8 cellular contexts compared by ENCODE assay signal in genomic region chr6:24359640-24360454, GRCh38. TPM values are rescaled to one million over a fixed set of nuclear protein-coding genes. Genes with fewer than 3 reads are reported as not detected.
DNase-seq lines count a peak whose midpoint lies in the region; ATAC-seq and TF ChIP-seq lines count a peak whose summit lies in the region.

No MANE protein-coding gene starts in this region.

- peak; percentile 99 for TF ChIP-seq CTCF in GM06990 (IDR thresholded peaks at IDR 0.05; ENCODE audit: insufficient read depth, low read length, poor library complexity, severe bottlenecking)
- peak; percentile 86 for TF ChIP-seq CTCF in SK-N-SH (IDR thresholded peaks at IDR 0.05)
- peak; percentile 97 for TF ChIP-seq CTCF in osteocyte (IDR thresholded peaks at IDR 0.05)

- peak overlapping the region; percentile 88 to 89 for H3K27ac Mint-ChIP-seq in activated naive CD4-positive, alpha-beta T cell treated with anti-CD3 and anti-CD28 coated beads, Interleukin-2, amount 50 U/mL, for 72 hours
- H3K27ac Mint-ChIP-seq in osteocyte (ENCODE audit: unreplicated experiment), result peak overlapping the region; percentile 69

- ATAC-seq in HG02588 (IDR thresholded peaks at IDR 0.05; ENCODE audit: unreplicated experiment), result peak; percentile 86
- peak; percentile 92 to 93 for ATAC-seq in activated naive CD4-positive, alpha-beta T cell treated with anti-CD3 and anti-CD28 coated beads, Interleukin-2, amount 50 U/mL, for 72 hours
- peak; percentile 89 for ATAC-seq in Right ventricle myocardium superior (ENCODE audit: poor library complexity)

- H3K9me2 ChIP-seq in SK-N-SH, result no peaks in the 10 kb centered on the region

- H3K9me3 Mint-ChIP-seq in activated naive CD4-positive, alpha-beta T cell treated with anti-CD3 and anti-CD28 coated beads, Interleukin-2, amount 50 U/mL, for 72 hours, result no peaks in the 10 kb centered on the region
- no peaks in the 10 kb centered on the region for H3K9me3 Mint-ChIP-seq in osteocyte (ENCODE audit: unreplicated experiment)

- CTCF ChIA-PET in SK-N-SH (lab: Yijun Ruan, JAX), result interaction anchor here (0.6 to 4.1 kb wide), 26 partner anchors 10 to 1613 kb away, joined by 3 to 35 read pairs (median 3); partner anchors contain the start of gene KIAA0319

- H3K4me1 ChIP-seq in SK-N-SH (ENCODE audit: control insufficient read depth in 1 of 2, insufficient read depth in 2 of 2, low read depth in 1 of 2, low read length in 1 of 2) (peaks cover 0 to 4% of the 10 kb centered on the region in 2 experiments; a peak in 2 of 4 replicates), thymus (ENCODE audit: control insufficient read depth, insufficient read depth, low read length) (peaks cover 5% of the 10 kb centered on the region)

- peak; percentile 45 for TF ChIP-seq RAD21 in SK-N-SH (IDR thresholded peaks at IDR 0.05; ENCODE audit: low read length)

- intact Hi-C loops in Right ventricle myocardium superior (cut with DNase I), result no loop called here

- 21% methylated on average over 28 of the region's 55 CpGs for WGBS in SK-N-SH (ENCODE audit: low lambda C conversion rate)
- WGBS in thymus, result 7% methylated on average over 55 of the region's 55 CpGs

- peak; percentile 87 for DNase-seq in GM06990 (ENCODE audit: extremely low read depth, insufficient read length)
- DNase-seq in NCI-H1048 (lab: John Stamatoyannopoulos, UW), result peak; percentile 94
- peak; percentile 88 for DNase-seq in SK-N-SH
- peak; percentile 86 to 93 for DNase-seq in activated naive CD4-positive, alpha-beta T cell treated with anti-CD3 and anti-CD28 coated beads, Interleukin-2, amount 50 U/mL, for 72 hours (ENCODE audit: low spot score in 2 of 2)
- DNase-seq in Right ventricle myocardium superior, result peak; percentile 72
- DNase-seq in osteocyte (ENCODE audit: extremely low spot score, unreplicated experiment), result peak; percentile 92

- H3K27ac ChIP-seq in SK-N-SH (ENCODE audit: low read depth in 2 of 2, low read length in 1 of 2), result peak overlapping the region in 1 of 2 experiments; percentile 28; a peak in 1 of 4 replicates
- H3K27ac ChIP-seq in thymus (ENCODE audit: low read depth), result no peak overlapping the region

- H3K4me3 ChIP-seq in GM06990 (replicated peaks; ENCODE audit: low read depth, low read length) (peak overlapping the region; percentile 61), SK-N-SH (ENCODE audit: low read depth in 2 of 2, low read length in 1 of 2) (peak overlapping the region; percentile 54 to 74), thymus (ENCODE audit: low read length) (peak overlapping the region; percentile 44)

- H3K36me3 Mint-ChIP-seq in activated naive CD4-positive, alpha-beta T cell treated with anti-CD3 and anti-CD28 coated beads, Interleukin-2, amount 50 U/mL, for 72 hours, result no peaks in the 10 kb centered on the region
- no peaks in the 10 kb centered on the region for H3K36me3 Mint-ChIP-seq in osteocyte (ENCODE audit: unreplicated experiment)

- no peak for TF ChIP-seq EP300 in SK-N-SH (IDR thresholded peaks at IDR 0.05; ENCODE audit: borderline replicate concordance in 1 of 2, low read depth in 1 of 2, low read length in 1 of 2)

- peak overlapping the region; percentile 75 for H2AFZ ChIP-seq in SK-N-SH (ENCODE audit: low read depth)

- H3F3A ChIP-seq in SK-N-SH (replicated peaks; ENCODE audit: insufficient read depth), result no peaks in the 10 kb centered on the region

- H3K27me3 ChIP-seq in GM06990 (replicated peaks; ENCODE audit: control insufficient read depth, insufficient read depth, low read length), result no peaks in the 10 kb centered on the region
- no peaks in the 10 kb centered on the region for H3K27me3 ChIP-seq in SK-N-SH (ENCODE audit: insufficient read depth)
- H3K27me3 ChIP-seq in thymus (ENCODE audit: control insufficient read depth, insufficient read depth), result peaks cover 22% of the 10 kb centered on the region

- peak overlapping the region; percentile 71 for H3K4me2 ChIP-seq in SK-N-SH

- H3K79me2 ChIP-seq in SK-N-SH (ENCODE audit: insufficient read depth), result no peaks in the 10 kb centered on the region

- H3K36me3 ChIP-seq in GM06990 (ENCODE audit: control insufficient read depth, insufficient read depth, low read length) (no peaks in the 10 kb centered on the region), SK-N-SH (replicated peaks in 1 of 2; ENCODE audit: control insufficient read depth in 1 of 2, insufficient read depth in 2 of 2, low read length in 1 of 2) (no peaks in the 10 kb centered on the region), thymus (ENCODE audit: control insufficient read depth, insufficient read depth) (no peaks in the 10 kb centered on the region)

- POLR2A ChIA-PET in SK-N-SH (lab: Yijun Ruan, JAX), result no interaction called here

- no peaks in the 10 kb centered on the region for H4K20me1 ChIP-seq in SK-N-SH (ENCODE audit: insufficient read depth)

- H3K9me3 ChIP-seq in SK-N-SH, result no peaks in the 10 kb centered on the region
- no peaks in the 10 kb centered on the region for H3K9me3 ChIP-seq in thymus (ENCODE audit: control insufficient read depth)

- H3K27me3 Mint-ChIP-seq in osteocyte (ENCODE audit: unreplicated experiment), result peaks cover 40% of the 10 kb centered on the region

- peaks cover 8% of the 10 kb centered on the region for H3K4me1 Mint-ChIP-seq in osteocyte (ENCODE audit: unreplicated experiment)

- H3K9ac ChIP-seq in SK-N-SH, result peak overlapping the region; percentile 39; the same call in 1 of the 2 replicates

- peak overlapping the region; percentile 71 for H3K4me3 Mint-ChIP-seq in osteocyte (ENCODE audit: unreplicated experiment)

TF ChIP-seq in SK-N-SH, 30 proteins besides CTCF, POLR2A, EP300 and RAD21 (continues in another document):
- TF ChIP-seq RFX5 (IDR thresholded peaks at IDR 0.05; ENCODE audit: low read length), result 0 out of 2 replicates have a peak, but pooled peaks have one; percentile 6
- TF ChIP-seq FOSL2 (IDR thresholded peaks at IDR 0.05; ENCODE audit: borderline replicate concordance, low read depth), result no peak
- TF ChIP-seq EZH2phosphoT487 (IDR thresholded peaks at IDR 0.05; ENCODE audit: borderline replicate concordance, low read depth), result no peak
- TF ChIP-seq MXI1 (IDR thresholded peaks at IDR 0.05; ENCODE audit: low read depth, low read length), result peak; percentile 61
- TF ChIP-seq REST (IDR thresholded peaks at IDR 0.05; ENCODE audit: low read depth, low read length), result no peak
- TF ChIP-seq SMC3 (IDR thresholded peaks at IDR 0.05; ENCODE audit: low read depth, low read length), result peak; percentile 37; the same call in 1 of the 2 replicates
- TF ChIP-seq TAF1 (IDR thresholded peaks at IDR 0.05; ENCODE audit: borderline replicate concordance, low read depth, low read length), result no peak
- TF ChIP-seq, protein P1, sequence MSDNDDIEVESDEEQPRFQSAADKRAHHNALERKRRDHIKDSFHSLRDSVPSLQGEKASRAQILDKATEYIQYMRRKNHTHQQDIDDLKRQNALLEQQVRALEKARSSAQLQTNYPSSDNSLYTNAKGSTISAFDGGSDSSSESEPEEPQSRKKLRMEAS (IDR thresholded peaks at IDR 0.05; ENCODE audit: low read depth), result peak; percentile 40; the same call in 1 of the 2 replicates
- peak; percentile 6; the same call in 1 of the 2 replicates for TF ChIP-seq RCOR1 (IDR thresholded peaks at IDR 0.05; ENCODE audit: low read length)
- TF ChIP-seq GABPA (IDR thresholded peaks at IDR 0.05; ENCODE audit: low read depth), result no peak
- no peak for TF ChIP-seq ELF1 (IDR thresholded peaks at IDR 0.05)
- TF ChIP-seq NRF1 (IDR thresholded peaks at IDR 0.05; ENCODE audit: low read depth, low read length), result peak; percentile 55
- no peak for TF ChIP-seq TCF12 (IDR thresholded peaks at IDR 0.05)

RNA-seq across cellular contexts. Expression of gene DCDC2, which starts 2.0 kb away (rescaled TPM):
- not detected in 2 replicates for polyA plus RNA-seq in SK-N-SH (2012; rRNA removed)
- polyA plus RNA-seq in SK-N-SH (2012; cell fraction: cytosol; rRNA removed), result not detected in 2 replicates
- not detected in 2 replicates for polyA plus RNA-seq in SK-N-SH (2012; cell fraction: nucleus; rRNA removed)
- under 1 TPM; 0.08 to 0.18 TPM for total RNA-seq in activated naive CD4-positive, alpha-beta T cell treated with anti-CD3 and anti-CD28 coated beads, Interleukin-2, amount 50 U/mL, for 72 hours
- not detected for total RNA-seq in Right ventricle myocardium superior
- total RNA-seq in osteocyte, result 0.94 and 1.0 TPM in 2 replicates
- polyA plus RNA-seq in thymus, result 0.25 TPM

RNA-seq across cellular contexts. Expression of gene MRS2, which starts 42.9 kb away (rescaled TPM):
- 9.4 and 14.8 TPM in 2 replicates for polyA plus RNA-seq in SK-N-SH (2012; rRNA removed)
- 13.1 and 14.5 TPM in 2 replicates for polyA plus RNA-seq in SK-N-SH (2012; cell fraction: cytosol; rRNA removed)
- polyA plus RNA-seq in SK-N-SH (2012; cell fraction: nucleus; rRNA removed), result 11.6 and 17.3 TPM in 2 replicates
- total RNA-seq in activated naive CD4-positive, alpha-beta T cell treated with anti-CD3 and anti-CD28 coated beads, Interleukin-2, amount 50 U/mL, for 72 hours, result 10 to 100 TPM; 15.1 to 28.5 TPM
- total RNA-seq in Right ventricle myocardium superior, result 43.8 TPM
- total RNA-seq in osteocyte, result 17.5 and 18.5 TPM in 2 replicates
- 15.3 TPM for polyA plus RNA-seq in thymus
